ENCODE assay signal across 1 cellular context in the genomic region with DNA sequence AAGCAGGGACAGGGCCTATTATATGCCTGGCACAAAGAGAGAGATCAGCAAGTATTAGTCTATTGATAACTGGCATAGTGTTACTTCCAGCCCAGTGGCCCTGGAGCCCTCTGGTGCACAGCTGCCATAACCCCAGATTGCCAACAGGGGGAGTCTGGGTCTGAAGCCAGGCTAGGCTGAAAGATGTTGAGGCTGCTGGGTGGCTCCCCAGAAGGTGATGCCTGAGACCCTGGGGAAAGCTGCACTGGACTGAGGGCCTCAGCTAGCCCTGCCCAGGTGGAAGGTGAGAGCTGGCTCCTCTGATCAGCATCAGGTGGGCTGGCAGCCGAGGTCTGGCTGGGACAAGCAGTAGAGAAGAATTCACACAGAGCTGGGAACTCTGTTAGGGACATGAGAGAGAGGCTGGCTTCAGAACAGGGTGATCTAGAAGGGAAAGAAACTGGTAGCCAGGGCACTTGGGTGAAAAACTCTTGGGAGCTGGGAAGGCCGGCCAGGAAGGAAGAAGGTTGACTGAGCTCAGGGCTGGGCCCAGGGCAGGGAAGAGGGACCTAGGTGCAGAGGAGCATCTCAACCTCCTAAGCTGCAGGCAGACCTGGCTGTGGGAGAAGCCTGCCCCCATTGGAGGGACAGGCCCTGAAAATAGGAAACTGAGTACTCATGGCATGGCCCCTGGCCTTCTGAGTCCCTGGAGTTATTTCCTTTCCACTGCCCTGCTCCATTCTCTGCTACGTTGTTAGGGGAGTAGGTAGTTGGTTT.
TF ChIP-seq lines count a peak whose summit lies in the region.

No MANE protein-coding gene starts in this region.

TF ChIP-seq in HCT116, 20 proteins besides CTCF, POLR2A, EP300 and RAD21 (continued from another document):
- TF ChIP-seq, protein P1, sequence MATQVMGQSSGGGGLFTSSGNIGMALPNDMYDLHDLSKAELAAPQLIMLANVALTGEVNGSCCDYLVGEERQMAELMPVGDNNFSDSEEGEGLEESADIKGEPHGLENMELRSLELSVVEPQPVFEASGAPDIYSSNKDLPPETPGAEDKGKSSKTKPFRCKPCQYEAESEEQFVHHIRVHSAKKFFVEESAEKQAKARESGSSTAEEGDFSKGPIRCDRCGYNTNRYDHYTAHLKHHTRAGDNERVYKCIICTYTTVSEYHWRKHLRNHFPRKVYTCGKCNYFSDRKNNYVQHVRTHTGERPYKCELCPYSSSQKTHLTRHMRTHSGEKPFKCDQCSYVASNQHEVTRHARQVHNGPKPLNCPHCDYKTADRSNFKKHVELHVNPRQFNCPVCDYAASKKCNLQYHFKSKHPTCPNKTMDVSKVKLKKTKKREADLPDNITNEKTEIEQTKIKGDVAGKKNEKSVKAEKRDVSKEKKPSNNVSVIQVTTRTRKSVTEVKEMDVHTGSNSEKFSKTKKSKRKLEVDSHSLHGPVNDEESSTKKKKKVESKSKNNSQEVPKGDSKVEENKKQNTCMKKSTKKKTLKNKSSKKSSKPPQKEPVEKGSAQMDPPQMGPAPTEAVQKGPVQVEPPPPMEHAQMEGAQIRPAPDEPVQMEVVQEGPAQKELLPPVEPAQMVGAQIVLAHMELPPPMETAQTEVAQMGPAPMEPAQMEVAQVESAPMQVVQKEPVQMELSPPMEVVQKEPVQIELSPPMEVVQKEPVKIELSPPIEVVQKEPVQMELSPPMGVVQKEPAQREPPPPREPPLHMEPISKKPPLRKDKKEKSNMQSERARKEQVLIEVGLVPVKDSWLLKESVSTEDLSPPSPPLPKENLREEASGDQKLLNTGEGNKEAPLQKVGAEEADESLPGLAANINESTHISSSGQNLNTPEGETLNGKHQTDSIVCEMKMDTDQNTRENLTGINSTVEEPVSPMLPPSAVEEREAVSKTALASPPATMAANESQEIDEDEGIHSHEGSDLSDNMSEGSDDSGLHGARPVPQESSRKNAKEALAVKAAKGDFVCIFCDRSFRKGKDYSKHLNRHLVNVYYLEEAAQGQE (IDR thresholded peaks at IDR 0.05; ENCODE audit: low read depth), result no peak
- TF ChIP-seq, protein P2, sequence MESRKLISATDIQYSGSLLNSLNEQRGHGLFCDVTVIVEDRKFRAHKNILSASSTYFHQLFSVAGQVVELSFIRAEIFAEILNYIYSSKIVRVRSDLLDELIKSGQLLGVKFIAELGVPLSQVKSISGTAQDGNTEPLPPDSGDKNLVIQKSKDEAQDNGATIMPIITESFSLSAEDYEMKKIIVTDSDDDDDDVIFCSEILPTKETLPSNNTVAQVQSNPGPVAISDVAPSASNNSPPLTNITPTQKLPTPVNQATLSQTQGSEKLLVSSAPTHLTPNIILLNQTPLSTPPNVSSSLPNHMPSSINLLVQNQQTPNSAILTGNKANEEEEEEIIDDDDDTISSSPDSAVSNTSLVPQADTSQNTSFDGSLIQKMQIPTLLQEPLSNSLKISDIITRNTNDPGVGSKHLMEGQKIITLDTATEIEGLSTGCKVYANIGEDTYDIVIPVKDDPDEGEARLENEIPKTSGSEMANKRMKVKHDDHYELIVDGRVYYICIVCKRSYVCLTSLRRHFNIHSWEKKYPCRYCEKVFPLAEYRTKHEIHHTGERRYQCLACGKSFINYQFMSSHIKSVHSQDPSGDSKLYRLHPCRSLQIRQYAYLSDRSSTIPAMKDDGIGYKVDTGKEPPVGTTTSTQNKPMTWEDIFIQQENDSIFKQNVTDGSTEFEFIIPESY (IDR thresholded peaks at IDR 0.05; ENCODE audit: extremely low read depth, insufficient replicate concordance, low read length), result no peak
- TF ChIP-seq CEBPB (IDR thresholded peaks at IDR 0.05; ENCODE audit: low read depth), result no peak
- TF ChIP-seq EZH2 (IDR thresholded peaks at IDR 0.05), result no peak
- TF ChIP-seq SP1 (IDR thresholded peaks at IDR 0.05; ENCODE audit: low read depth), result no peak
- no peak for TF ChIP-seq ZNF274 (IDR thresholded peaks at IDR 0.05; ENCODE audit: low read depth, low read length)
